ENCODE assay signal across 14 cellular contexts in genomic region chr5:169384661-169385060, GRCh38.
"Had no signal": no experiment of that assay in that cellular context is flagged by ENCODE, and none has a peak within 500 bp of the region (broad histone marks: within the 10 kb centered on the region; RNA-seq: fewer than 3 reads in every experiment).

No MANE protein-coding gene starts in this region.

- H3K36me3 Mint-ChIP-seq: natural killer cell, WTC11 had no signal

- H3K27me3 Mint-ChIP-seq: activated CD4-positive, alpha-beta T cell treated with anti-CD3 and anti-CD28 coated beads, Interleukin-2, amount 10 ng/mL, durations not matched to agents 24 days and 14 days had no signal

- H3K4me3 Mint-ChIP-seq: activated CD4-positive, alpha-beta T cell treated with anti-CD3 and anti-CD28 coated beads, Interleukin-2, amount 10 ng/mL, durations not matched to agents 24 days and 14 days; natural killer cell; T-helper 1 cell treated with Interleukin-12 subunit alpha and Interleukin-12 subunit beta and Interleukin-4 antibody, amounts not matched to agents 30 μg/mL and 1 μg/mL, for 36 hours; WTC11 had no signal

- H3K9me3 ChIP-seq: breast epithelium, tibial artery, vagina had no signal

- H3K27me3 ChIP-seq: breast epithelium, tibial artery, vagina had no signal

- ATAC-seq: left lobe of liver, natural killer cell, WTC11 had no signal

- H3K27ac Mint-ChIP-seq: activated CD4-positive, alpha-beta T cell treated with anti-CD3 and anti-CD28 coated beads, Interleukin-2, amount 10 ng/mL, durations not matched to agents 24 days and 14 days; natural killer cell; T-helper 1 cell treated with Interleukin-12 subunit alpha and Interleukin-12 subunit beta and Interleukin-4 antibody, amounts not matched to agents 30 μg/mL and 1 μg/mL, for 36 hours; WTC11 had no signal

- DNase-seq: activated CD4-positive, alpha-beta T cell treated with anti-CD3 and anti-CD28 coated beads, Interleukin-2, amount 10 ng/mL, durations not matched to agents 24 days and 14 days; activated CD8-positive, alpha-beta memory T cell treated with anti-CD3 and anti-CD28 coated beads for 24 hours; activated naive CD4-positive, alpha-beta T cell treated with anti-CD3 and anti-CD28 coated beads, Interleukin-2, amount 50 U/mL, for 16 hours; dermis blood vessel endothelial cell; head of caudate nucleus; mammary epithelial cell; natural killer cell; tibial artery had no signal

- H3K36me3 ChIP-seq: breast epithelium, tibial artery, vagina had no signal

- H3K27ac ChIP-seq: breast epithelium, tibial artery, vagina had no signal

- H3K4me3 ChIP-seq: breast epithelium, skin epidermis, tibial artery, vagina had no signal

- H3K9me3 Mint-ChIP-seq: activated CD4-positive, alpha-beta T cell treated with anti-CD3 and anti-CD28 coated beads, Interleukin-2, amount 10 ng/mL, durations not matched to agents 24 days and 14 days; natural killer cell; T-helper 1 cell treated with Interleukin-12 subunit alpha and Interleukin-12 subunit beta and Interleukin-4 antibody, amounts not matched to agents 30 μg/mL and 1 μg/mL, for 36 hours had no signal

- H3K4me1 Mint-ChIP-seq: activated CD4-positive, alpha-beta T cell treated with anti-CD3 and anti-CD28 coated beads, Interleukin-2, amount 10 ng/mL, durations not matched to agents 24 days and 14 days; natural killer cell; WTC11 had no signal

- H3K4me1 ChIP-seq: breast epithelium, tibial artery, vagina had no signal
